Comparison of ENCODE assay signal across 15 cellular contexts in genomic region chr2:102107741-102108070, GRCh38. TPM values are rescaled to one million over a fixed set of nuclear protein-coding genes. Genes with fewer than 3 reads are reported as not detected.
A peak's percentile ranks its signal among the peaks of the same experiment; 100 is the strongest.
DNase-seq lines count a peak whose midpoint lies in the region; ATAC-seq and TF ChIP-seq lines count a peak whose summit lies in the region.
"Had no signal": no experiment of that assay in that cellular context is flagged by ENCODE, and none has a peak within 500 bp of the region (broad histone marks: within the 10 kb centered on the region; RNA-seq: fewer than 3 reads in every experiment).

No MANE protein-coding gene starts in this region.

- peaks cover 55% of the 10 kb centered on the region for H3K4me1 Mint-ChIP-seq in nephron

- H3K27ac ChIP-seq in brain microvascular endothelial cell (peak overlapping the region; percentile 11), esophagus squamous epithelium (no peak overlapping the region), tibial artery (no peak overlapping the region)
- H3K27ac ChIP-seq: gastroesophageal sphincter had no signal

- H3K36me3 ChIP-seq in brain microvascular endothelial cell (replicated peaks) (no peaks in the 10 kb centered on the region), esophagus squamous epithelium (no peaks in the 10 kb centered on the region), tibial artery (no peaks in the 10 kb centered on the region)
- H3K36me3 ChIP-seq: gastroesophageal sphincter had no signal

- H3K4me3 ChIP-seq in brain microvascular endothelial cell (ENCODE audit: low read depth, low read length) (no peak overlapping the region), esophagus squamous epithelium (no peak overlapping the region), tibial artery (no peak overlapping the region)
- H3K4me3 ChIP-seq: gastroesophageal sphincter, skin epidermis had no signal

- in situ Hi-C loops in brain microvascular endothelial cell (cut with HindIII; ENCODE audit: low pct_ligation_motif_present, low sequenced_read_pairs) = no loop called here

- H3K27me3 ChIP-seq in brain microvascular endothelial cell (replicated peaks) = no peaks in the 10 kb centered on the region
- H3K27me3 ChIP-seq in esophagus squamous epithelium = no peaks in the 10 kb centered on the region
- H3K27me3 ChIP-seq in tibial artery = no peaks in the 10 kb centered on the region
- H3K27me3 ChIP-seq: gastroesophageal sphincter had no signal

- WGBS in esophagus squamous epithelium, 2 donors = 60 to 87% methylated on average over 3 of the region's 3 CpGs

- H3K27ac Mint-ChIP-seq in nephron = peak overlapping the region; percentile 70 to 89 (median 72)
- H3K27ac Mint-ChIP-seq: activated naive CD8-positive, alpha-beta T cell; dendritic cell treated with granulocyte-macrophage colony-stimulating factor and Interleukin-4, amounts not matched to agents 40 ng/mL and 50 ng/mL, for 4 days had no signal

- DNase-seq in GM03348 (ENCODE audit: low spot score) = peak; percentile 39
- no peak for DNase-seq in brain microvascular endothelial cell
- no peak for DNase-seq in esophagus squamous epithelium (lab: John Stamatoyannopoulos, UW)
- no peak for DNase-seq in tibial artery
- no peak for DNase-seq in central memory CD4-positive, alpha-beta T cell
- DNase-seq: NCI-H1092, NCI-H446 treated with DMSO at 0.1 percent for 48 hours had no signal

- H3K4me3 Mint-ChIP-seq in nephron = no peak overlapping the region
- H3K4me3 Mint-ChIP-seq: activated naive CD8-positive, alpha-beta T cell; dendritic cell treated with granulocyte-macrophage colony-stimulating factor and Interleukin-4, amounts not matched to agents 40 ng/mL and 50 ng/mL, for 4 days had no signal

- H3K9me3 Mint-ChIP-seq in nephron = peaks cover 3% of the 10 kb centered on the region
- H3K9me3 Mint-ChIP-seq: dendritic cell treated with granulocyte-macrophage colony-stimulating factor and Interleukin-4, amounts not matched to agents 40 ng/mL and 50 ng/mL, for 4 days had no signal

- ATAC-seq in HG02798 (IDR thresholded peaks at IDR 0.05; ENCODE audit: poor library complexity, unreplicated experiment) (peak; percentile 44), GM19397 (IDR thresholded peaks at IDR 0.05; ENCODE audit: unreplicated experiment) (no peak)
- ATAC-seq: gastroesophageal sphincter, Panc1 had no signal

- no peak for TF ChIP-seq CTCF in brain microvascular endothelial cell (IDR thresholded peaks at IDR 0.05; ENCODE audit: low read depth, low read length, missing control alignments)
- no peak for TF ChIP-seq CTCF in nephron (IDR thresholded peaks at IDR 0.05; ENCODE audit: unreplicated experiment in 3 of 3)
- TF ChIP-seq CTCF in esophagus squamous epithelium (IDR thresholded peaks at IDR 0.05) = no peak
- TF ChIP-seq CTCF in tibial artery (IDR thresholded peaks at IDR 0.05) = no peak

- TF ChIP-seq POLR2A in esophagus squamous epithelium (IDR thresholded peaks at IDR 0.05) = no peak

- H3K9me3 ChIP-seq in esophagus squamous epithelium = no peaks in the 10 kb centered on the region
- no peaks in the 10 kb centered on the region for H3K9me3 ChIP-seq in tibial artery
- H3K9me3 ChIP-seq: gastroesophageal sphincter had no signal

- intact Hi-C loops in esophagus squamous epithelium (cut with DNase I) = no loop called here
- intact Hi-C loops in tibial artery (cut with DNase I; ENCODE audit: low total_unique reads) = no loop called here

- H3K27me3 Mint-ChIP-seq in nephron (ENCODE audit: low read depth) = peaks cover 6% of the 10 kb centered on the region
- H3K27me3 Mint-ChIP-seq: activated naive CD8-positive, alpha-beta T cell had no signal

- H3K36me3 Mint-ChIP-seq in nephron (ENCODE audit: low read depth) = no peaks in the 10 kb centered on the region
- H3K36me3 Mint-ChIP-seq: activated naive CD8-positive, alpha-beta T cell had no signal

- peaks cover 6 to 48% (median 12%) of the 10 kb centered on the region in 3 donors for H3K4me1 ChIP-seq in esophagus squamous epithelium
- peaks cover 0 to 39% (median 5%) of the 10 kb centered on the region in 4 donors for H3K4me1 ChIP-seq in tibial artery

RNA-seq across cellular contexts. Expression of gene IL1R1, which starts 34.8 kb away (rescaled TPM):
- 10 to 100 TPM in 3 of 4 donors, 1 to 10 TPM in 1; 9.7 to 65.8 (median 24.6) TPM for total RNA-seq in esophagus squamous epithelium
